Comparison of ENCODE assay signal across 33 cellular contexts in genomic region chr1:84476225-84476624, GRCh38.
"Had no signal": no experiment of that assay in that cellular context is flagged by ENCODE, and none has a peak within 500 bp of the region (broad histone marks: within the 10 kb centered on the region; RNA-seq: fewer than 3 reads in every experiment).

No MANE protein-coding gene starts in this region.

- H3K36me3 ChIP-seq: adrenal gland, breast epithelium had no signal

- H3K27ac ChIP-seq: adrenal gland, body of pancreas, brain microvascular endothelial cell, breast epithelium, VCaP had no signal

- H3K9me3 ChIP-seq: adrenal gland, body of pancreas, breast epithelium had no signal

- DNase-seq: activated B cell treated with CpG ODN at 0.5 μM for 24 hours; activated CD4-positive, alpha-beta memory T cell treated with anti-CD3 and anti-CD28 coated beads for 36 hours; activated CD4-positive, alpha-beta T cell treated with anti-CD3 and anti-CD28 coated beads for 4 hours; activated CD4-positive, alpha-beta T cell treated with anti-CD3 and anti-CD28 coated beads, Interleukin-2, amount 10 ng/mL, durations not matched to agents 24 days and 14 days; activated CD4-positive, alpha-beta T cell treated with anti-CD3 and anti-CD28 coated beads, Interleukin-2, amount 50 U/mL, for 1 hour; activated CD4-positive, alpha-beta T cell treated with anti-CD3 and anti-CD28 coated beads, Interleukin-2, amount 50 U/mL, for 4 hours; activated CD4-positive, CD25-positive, alpha-beta regulatory T cell treated with anti-CD3 and anti-CD28 coated beads, Interleukin-2, amount 50 U/mL, for 72 hours; activated CD8-positive, alpha-beta memory T cell treated with anti-CD3 and anti-CD28 coated beads, Interleukin-2, amount 50 U/mL, for 4 hours; activated CD8-positive, alpha-beta T cell treated with anti-CD3 and anti-CD28 coated beads for 36 hours; activated effector memory CD4-positive, alpha-beta T cell treated with anti-CD3 and anti-CD28 coated beads, Interleukin-2, amount 50 U/mL, for 16 hours; activated gamma-delta T cell treated with Interleukin-2 at 50 U/mL for 16 hours; activated naive CD4-positive, alpha-beta T cell; activated naive CD4-positive, alpha-beta T cell treated with anti-CD3 and anti-CD28 coated beads for 36 hours; activated naive CD4-positive, alpha-beta T cell treated with anti-CD3 and anti-CD28 coated beads, Interleukin-2, amount 50 U/mL, for 16 hours; activated naive CD8-positive, alpha-beta T cell treated with anti-CD3 and anti-CD28 coated beads for 36 hours; activated T-cell treated with anti-CD3 and anti-CD28 coated beads for 4 hours; activated T-cell treated with anti-CD3 and anti-CD28 coated beads, Interleukin-2, amount 50 U/mL, for 1 hour; activated T-cell treated with anti-CD3 and anti-CD28 coated beads, Interleukin-2, amount 50 U/mL, for 4 hours; activated T-cell treated with anti-CD3 and anti-CD28 coated beads, Interleukin-2, amount 50 U/mL, for 72 hours; adrenal gland; amniotic stem cell; aorta; body of pancreas; brain microvascular endothelial cell; central memory CD4-positive, alpha-beta T cell; T-helper 2 cell; T-helper 9 cell had no signal

- H3K4me3 ChIP-seq: adrenal gland, body of pancreas, breast epithelium had no signal

- FAIRE-seq: astrocyte, TTC549 had no signal

- H3K27me3 ChIP-seq: body of pancreas, brain microvascular endothelial cell had no signal

- ATAC-seq: activated CD8-positive, alpha-beta T cell treated with anti-CD3 and anti-CD28 coated beads for 36 hours; activated naive CD4-positive, alpha-beta T cell treated with anti-CD3 and anti-CD28 coated beads, Interleukin-2, amount 50 U/mL, for 72 hours; activated T-cell treated with anti-CD3 and anti-CD28 coated beads, Interleukin-2, amount 50 U/mL, for 4 hours; activated T-cell treated with anti-CD3 and anti-CD28 coated beads, Interleukin-2, amount 50 U/mL, for 72 hours; activated T-helper 17 cell treated with anti-CD3 and anti-CD28 coated beads, Interleukin-2, amount 50 U/mL, for 72 hours; body of pancreas had no signal
